ENCODE assay signal across 7 cellular contexts in the genomic region with DNA sequence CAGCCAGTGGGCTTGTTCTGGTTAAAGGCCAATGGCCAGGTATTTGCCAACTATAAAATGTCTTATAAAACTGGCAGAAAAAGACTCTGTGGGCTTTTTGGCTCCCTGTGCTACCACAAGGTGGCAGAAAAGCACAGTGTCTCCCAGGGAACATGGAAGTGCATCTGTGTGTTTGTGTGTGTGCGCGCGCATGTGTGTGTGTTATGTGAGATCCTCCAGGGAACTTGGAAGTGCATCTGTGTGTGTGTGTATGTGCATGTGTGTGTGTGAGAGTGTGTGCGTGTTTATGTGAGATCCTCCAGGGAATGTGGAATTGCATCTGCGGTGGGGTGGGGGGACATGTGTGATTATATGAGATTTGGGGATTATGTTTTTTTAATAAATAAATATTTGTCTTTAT. TPM values are rescaled to one million over a fixed set of nuclear protein-coding genes. Genes with fewer than 3 reads are reported as not detected.
DNase-seq lines count a peak whose midpoint lies in the region; ATAC-seq and TF ChIP-seq lines count a peak whose summit lies in the region.

No MANE protein-coding gene starts in this region.

- H3K79me2 ChIP-seq in MM.1S (ENCODE audit: low read length), result no peaks in the 10 kb centered on the region

- H3K9ac ChIP-seq in MM.1S (ENCODE audit: low read length), result no peak overlapping the region

- DNase-seq in GM06990 (ENCODE audit: extremely low read depth, insufficient read length), result peak; percentile 22
- peak; percentile 77 for DNase-seq in MM.1S
- peak in 3 of 5 experiments; percentile 17 to 87 (median 22) for DNase-seq in T-helper 2 cell
- peak in 4 of 10 donors; percentile 39 to 66 (median 51) for DNase-seq in dorsolateral prefrontal cortex
- peak in 2 of 3 donors; percentile 35 to 63 for DNase-seq in mucosa of descending colon
- peak; percentile 47 for DNase-seq in ureter (ENCODE audit: low spot score)

- 0 out of 2 replicates have a peak, but pooled peaks cover 3% of the 10 kb centered on the region for H3F3A ChIP-seq in MM.1S (ENCODE audit: insufficient read depth, low read length)

- no peak overlapping the region for H3K4me2 ChIP-seq in MM.1S (ENCODE audit: low read depth, low read length)

- H3K27me3 ChIP-seq in GM06990 (replicated peaks; ENCODE audit: control insufficient read depth, insufficient read depth, low read length), result no peaks in the 10 kb centered on the region
- no peaks in the 10 kb centered on the region for H3K27me3 ChIP-seq in MM.1S (replicated peaks; ENCODE audit: insufficient read depth, low read length)
- peaks cover 0 to 5% (median 0%) of the 10 kb centered on the region in 45 donors for H3K27me3 ChIP-seq in dorsolateral prefrontal cortex

- H3K4me3 ChIP-seq in GM06990 (replicated peaks; ENCODE audit: low read depth, low read length), result no peak overlapping the region
- no peak overlapping the region for H3K4me3 ChIP-seq in MM.1S (ENCODE audit: low read length)
- H3K4me3 ChIP-seq in dorsolateral prefrontal cortex, result no peak overlapping the region
- H3K4me3 ChIP-seq in mucosa of descending colon, result no peak overlapping the region

- H3K9me3 ChIP-seq in MM.1S (replicated peaks; ENCODE audit: insufficient read depth, low read length) (no peaks in the 10 kb centered on the region), mucosa of descending colon (peaks cover 2% of the 10 kb centered on the region)

- intact Hi-C loops in dorsolateral prefrontal cortex (cut with DNase I), result loop anchor here (2.0 to 5.0 kb wide), 2 partner anchors 466 to 468 kb away; no protein-coding TSS in a partner anchor
- intact Hi-C loops in mucosa of descending colon (cut with DNase I, micrococcal nuclease), result no loop called here

- H3K36me3 ChIP-seq in GM06990 (ENCODE audit: control insufficient read depth, insufficient read depth, low read length) (no peaks in the 10 kb centered on the region), MM.1S (replicated peaks; ENCODE audit: insufficient read depth, low read length) (no peaks in the 10 kb centered on the region), mucosa of descending colon (ENCODE audit: low read depth) (no peaks in the 10 kb centered on the region)

- H2AFZ ChIP-seq in MM.1S (ENCODE audit: low read length), result no peak overlapping the region

- no peaks in the 10 kb centered on the region for H4K20me1 ChIP-seq in MM.1S (ENCODE audit: insufficient read depth, low read length)

- no peaks in the 10 kb centered on the region for H3K9me2 ChIP-seq in MM.1S (replicated peaks; ENCODE audit: insufficient read depth, low read length)

- ATAC-seq in mucosa of descending colon (peak; percentile 70), GM21717 (IDR thresholded peaks at IDR 0.05; ENCODE audit: unreplicated experiment) (no peak)

- H3K4me1 ChIP-seq in MM.1S (ENCODE audit: low read length) (peaks cover 6% of the 10 kb centered on the region), mucosa of descending colon (ENCODE audit: low read depth) (no peaks in the 10 kb centered on the region)

- TF ChIP-seq CTCF in GM06990 (IDR thresholded peaks at IDR 0.05; ENCODE audit: insufficient read depth, low read length, poor library complexity, severe bottlenecking) (peak; percentile 73), MM.1S (IDR thresholded peaks at IDR 0.05; ENCODE audit: low read length) (peak; percentile 73), dorsolateral prefrontal cortex (IDR thresholded peaks at IDR 0.05 in 54 of 56, conservative IDR thresholded peaks at IDR 0.05 in 2 of 56; ENCODE audit: low read depth in 1 of 56, partially characterized antibody in 56 of 56) (peak in 55 of 56 donors; percentile 25 to 59 (median 47)), mucosa of descending colon (IDR thresholded peaks at IDR 0.05) (no peak)

- no peak overlapping the region for H3K27ac ChIP-seq in MM.1S (ENCODE audit: low read length)
- no peak overlapping the region for H3K27ac ChIP-seq in dorsolateral prefrontal cortex

RNA-seq across cellular contexts. Expression of gene ABI1, which starts 30.2 kb away (rescaled TPM):
- 100 to 1,000 TPM in 2 of 120 experiments, 10 to 100 TPM in 118; 47.5 to 104 (median 81.1) TPM for total RNA-seq in dorsolateral prefrontal cortex
- 10 to 100 TPM; 54.0 to 63.5 (median 62.4) TPM for total RNA-seq in mucosa of descending colon
- total RNA-seq in ureter, result 69.2 TPM

Comparison
In these comparisons a context has a peak if more than half of its experiments do, and no peak if none do; other contexts are left out.
1. intact Hi-C loops: an anchor here in dorsolateral prefrontal cortex (2.0 to 5.0 kb wide); none called in mucosa of descending colon.